Comparison of ENCODE assay signal across 1 cellular context in the genomic region with DNA sequence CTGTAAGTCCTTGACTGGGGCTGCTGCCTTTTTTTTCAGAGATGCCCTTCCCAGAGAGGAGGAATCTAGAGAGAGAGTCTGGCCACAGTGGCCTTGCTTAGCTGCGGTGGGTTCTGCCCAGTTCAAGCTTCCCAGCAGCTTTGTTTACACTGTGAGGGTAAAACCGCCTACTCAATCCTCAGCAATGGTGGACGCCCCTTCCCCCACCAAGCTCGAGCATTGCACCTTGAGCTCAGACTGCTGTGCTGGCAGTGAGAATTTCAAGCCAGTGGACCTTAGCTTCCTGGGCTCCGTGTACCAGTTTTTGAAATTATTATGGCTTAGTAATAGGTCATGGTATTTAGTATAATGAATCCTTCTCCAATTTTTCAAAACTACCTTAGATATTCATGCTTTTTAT.
A peak's percentile ranks its signal among the peaks of the same experiment; 100 is the strongest.
TF ChIP-seq lines count a peak whose summit lies in the region.

No MANE protein-coding gene starts in this region.

TF ChIP-seq in HepG2, 621 proteins besides CTCF, POLR2A, EP300 and RAD21 (continued from another document):
- TF ChIP-seq, protein P1, sequence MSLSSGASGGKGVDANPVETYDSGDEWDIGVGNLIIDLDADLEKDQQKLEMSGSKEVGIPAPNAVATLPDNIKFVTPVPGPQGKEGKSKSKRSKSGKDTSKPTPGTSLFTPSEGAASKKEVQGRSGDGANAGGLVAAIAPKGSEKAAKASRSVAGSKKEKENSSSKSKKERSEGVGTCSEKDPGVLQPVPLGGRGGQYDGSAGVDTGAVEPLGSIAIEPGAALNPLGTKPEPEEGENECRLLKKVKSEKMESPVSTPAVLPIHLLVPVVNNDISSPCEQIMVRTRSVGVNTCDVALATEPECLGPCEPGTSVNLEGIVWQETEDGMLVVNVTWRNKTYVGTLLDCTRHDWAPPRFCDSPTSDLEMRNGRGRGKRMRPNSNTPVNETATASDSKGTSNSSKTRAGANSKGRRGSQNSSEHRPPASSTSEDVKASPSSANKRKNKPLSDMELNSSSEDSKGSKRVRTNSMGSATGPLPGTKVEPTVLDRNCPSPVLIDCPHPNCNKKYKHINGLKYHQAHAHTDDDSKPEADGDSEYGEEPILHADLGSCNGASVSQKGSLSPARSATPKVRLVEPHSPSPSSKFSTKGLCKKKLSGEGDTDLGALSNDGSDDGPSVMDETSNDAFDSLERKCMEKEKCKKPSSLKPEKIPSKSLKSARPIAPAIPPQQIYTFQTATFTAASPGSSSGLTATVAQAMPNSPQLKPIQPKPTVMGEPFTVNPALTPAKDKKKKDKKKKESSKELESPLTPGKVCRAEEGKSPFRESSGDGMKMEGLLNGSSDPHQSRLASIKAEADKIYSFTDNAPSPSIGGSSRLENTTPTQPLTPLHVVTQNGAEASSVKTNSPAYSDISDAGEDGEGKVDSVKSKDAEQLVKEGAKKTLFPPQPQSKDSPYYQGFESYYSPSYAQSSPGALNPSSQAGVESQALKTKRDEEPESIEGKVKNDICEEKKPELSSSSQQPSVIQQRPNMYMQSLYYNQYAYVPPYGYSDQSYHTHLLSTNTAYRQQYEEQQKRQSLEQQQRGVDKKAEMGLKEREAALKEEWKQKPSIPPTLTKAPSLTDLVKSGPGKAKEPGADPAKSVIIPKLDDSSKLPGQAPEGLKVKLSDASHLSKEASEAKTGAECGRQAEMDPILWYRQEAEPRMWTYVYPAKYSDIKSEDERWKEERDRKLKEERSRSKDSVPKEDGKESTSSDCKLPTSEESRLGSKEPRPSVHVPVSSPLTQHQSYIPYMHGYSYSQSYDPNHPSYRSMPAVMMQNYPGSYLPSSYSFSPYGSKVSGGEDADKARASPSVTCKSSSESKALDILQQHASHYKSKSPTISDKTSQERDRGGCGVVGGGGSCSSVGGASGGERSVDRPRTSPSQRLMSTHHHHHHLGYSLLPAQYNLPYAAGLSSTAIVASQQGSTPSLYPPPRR (CRISPR knock-in tag; IDR thresholded peaks at IDR 0.05; ENCODE audit: borderline replicate concordance) = 0 out of 2 replicates have a peak, but pooled peaks have one; percentile 16
- TF ChIP-seq ZNF274 (CRISPR knock-in tag; IDR thresholded peaks at IDR 0.05) = no peak
- TF ChIP-seq, protein P2, sequence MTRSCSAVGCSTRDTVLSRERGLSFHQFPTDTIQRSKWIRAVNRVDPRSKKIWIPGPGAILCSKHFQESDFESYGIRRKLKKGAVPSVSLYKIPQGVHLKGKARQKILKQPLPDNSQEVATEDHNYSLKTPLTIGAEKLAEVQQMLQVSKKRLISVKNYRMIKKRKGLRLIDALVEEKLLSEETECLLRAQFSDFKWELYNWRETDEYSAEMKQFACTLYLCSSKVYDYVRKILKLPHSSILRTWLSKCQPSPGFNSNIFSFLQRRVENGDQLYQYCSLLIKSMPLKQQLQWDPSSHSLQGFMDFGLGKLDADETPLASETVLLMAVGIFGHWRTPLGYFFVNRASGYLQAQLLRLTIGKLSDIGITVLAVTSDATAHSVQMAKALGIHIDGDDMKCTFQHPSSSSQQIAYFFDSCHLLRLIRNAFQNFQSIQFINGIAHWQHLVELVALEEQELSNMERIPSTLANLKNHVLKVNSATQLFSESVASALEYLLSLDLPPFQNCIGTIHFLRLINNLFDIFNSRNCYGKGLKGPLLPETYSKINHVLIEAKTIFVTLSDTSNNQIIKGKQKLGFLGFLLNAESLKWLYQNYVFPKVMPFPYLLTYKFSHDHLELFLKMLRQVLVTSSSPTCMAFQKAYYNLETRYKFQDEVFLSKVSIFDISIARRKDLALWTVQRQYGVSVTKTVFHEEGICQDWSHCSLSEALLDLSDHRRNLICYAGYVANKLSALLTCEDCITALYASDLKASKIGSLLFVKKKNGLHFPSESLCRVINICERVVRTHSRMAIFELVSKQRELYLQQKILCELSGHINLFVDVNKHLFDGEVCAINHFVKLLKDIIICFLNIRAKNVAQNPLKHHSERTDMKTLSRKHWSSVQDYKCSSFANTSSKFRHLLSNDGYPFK (CRISPR knock-in tag; IDR thresholded peaks at IDR 0.05; ENCODE audit: borderline replicate concordance) = no peak
- TF ChIP-seq, protein P3, sequence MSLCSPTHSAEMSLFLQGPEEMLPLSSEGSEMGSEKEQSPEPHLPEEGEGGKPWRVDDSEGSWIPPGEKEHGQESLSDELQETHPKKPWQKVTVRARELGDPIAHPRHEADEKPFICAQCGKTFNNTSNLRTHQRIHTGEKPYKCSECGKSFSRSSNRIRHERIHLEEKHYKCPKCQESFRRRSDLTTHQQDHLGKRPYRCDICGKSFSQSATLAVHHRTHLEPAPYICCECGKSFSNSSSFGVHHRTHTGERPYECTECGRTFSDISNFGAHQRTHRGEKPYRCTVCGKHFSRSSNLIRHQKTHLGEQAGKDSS (CRISPR knock-in tag; IDR thresholded peaks at IDR 0.05; ENCODE audit: borderline replicate concordance, low read depth) = 0 out of 2 replicates have a peak, but pooled peaks have one; percentile 25
